In genomic region chr5:6631441-6631840, GRCh38 we compare ENCODE assay signal across 1 cellular context.
TF ChIP-seq lines count a peak whose summit lies in the region.

No MANE protein-coding gene starts in this region.

TF ChIP-seq in IMR-90, 13 proteins besides CTCF, POLR2A, EP300 and RAD21:
- no peak for TF ChIP-seq CHD1 (IDR thresholded peaks at IDR 0.05; ENCODE audit: low read depth, low read length)
- no peak for TF ChIP-seq BHLHE40 (IDR thresholded peaks at IDR 0.05; ENCODE audit: low read depth, low read length)
- TF ChIP-seq FOS (IDR thresholded peaks at IDR 0.05; ENCODE audit: low read depth, low read length) = no peak
- no peak for TF ChIP-seq MAFK (IDR thresholded peaks at IDR 0.05; ENCODE audit: low read depth, low read length)
- TF ChIP-seq RCOR1 (IDR thresholded peaks at IDR 0.05; ENCODE audit: insufficient replicate concordance, low read length) = no peak
- no peak for TF ChIP-seq MAZ (IDR thresholded peaks at IDR 0.05; ENCODE audit: borderline replicate concordance, low read depth, low read length)
- no peak for TF ChIP-seq SMC3 (IDR thresholded peaks at IDR 0.05; ENCODE audit: low read depth, low read length)
- no peak for TF ChIP-seq CEBPB (IDR thresholded peaks at IDR 0.05; ENCODE audit: low read depth, low read length)
- no peak for TF ChIP-seq USF2 (IDR thresholded peaks at IDR 0.05; ENCODE audit: low read depth, low read length)
- TF ChIP-seq, protein P1, sequence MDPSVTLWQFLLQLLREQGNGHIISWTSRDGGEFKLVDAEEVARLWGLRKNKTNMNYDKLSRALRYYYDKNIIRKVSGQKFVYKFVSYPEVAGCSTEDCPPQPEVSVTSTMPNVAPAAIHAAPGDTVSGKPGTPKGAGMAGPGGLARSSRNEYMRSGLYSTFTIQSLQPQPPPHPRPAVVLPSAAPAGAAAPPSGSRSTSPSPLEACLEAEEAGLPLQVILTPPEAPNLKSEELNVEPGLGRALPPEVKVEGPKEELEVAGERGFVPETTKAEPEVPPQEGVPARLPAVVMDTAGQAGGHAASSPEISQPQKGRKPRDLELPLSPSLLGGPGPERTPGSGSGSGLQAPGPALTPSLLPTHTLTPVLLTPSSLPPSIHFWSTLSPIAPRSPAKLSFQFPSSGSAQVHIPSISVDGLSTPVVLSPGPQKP (IDR thresholded peaks at IDR 0.05; ENCODE audit: borderline replicate concordance, low read depth, low read length) = no peak
- TF ChIP-seq RFX5 (IDR thresholded peaks at IDR 0.05; ENCODE audit: low read depth, low read length) = no peak
- no peak for TF ChIP-seq MXI1 (IDR thresholded peaks at IDR 0.05; ENCODE audit: borderline replicate concordance, low read depth, low read length)
- TF ChIP-seq NFE2L2 (IDR thresholded peaks at IDR 0.05; ENCODE audit: low read depth, low read length) = no peak
